17 cellular contexts compared by ENCODE assay signal in the genomic region with DNA sequence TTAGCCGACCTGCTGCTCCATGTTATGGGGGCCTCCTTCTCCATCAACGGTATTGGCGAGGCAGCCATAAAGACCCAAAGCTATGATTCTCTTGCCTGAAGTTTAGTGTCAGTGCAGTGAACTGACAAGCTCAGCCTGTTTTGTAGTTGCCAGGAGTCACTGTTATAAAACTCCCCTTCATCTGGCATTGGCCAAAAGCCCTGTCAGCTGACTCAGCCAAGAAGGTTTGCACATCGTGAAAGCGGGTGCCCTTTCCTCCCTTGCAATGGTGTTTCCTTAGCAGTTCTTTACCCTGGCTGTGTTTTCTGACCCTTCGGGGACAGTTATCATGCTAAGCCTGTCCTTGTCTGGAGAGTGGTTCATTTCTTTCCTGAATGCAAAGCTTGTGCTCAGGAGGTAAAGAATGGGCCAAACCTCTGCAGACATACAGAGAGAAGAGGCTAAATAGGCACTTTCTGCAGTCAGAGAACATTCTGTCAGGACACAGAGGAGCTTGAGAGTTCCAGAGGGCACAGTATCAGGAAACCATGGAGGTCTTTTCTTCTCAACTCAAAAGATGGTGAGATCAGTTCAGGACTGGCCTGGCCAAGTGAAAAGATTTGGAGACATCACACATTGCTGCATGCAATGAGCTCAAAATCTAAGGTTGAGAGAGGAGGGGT.
"Had no signal": no experiment of that assay in that cellular context is flagged by ENCODE, and none has a peak within 500 bp of the region (broad histone marks: within the 10 kb centered on the region; RNA-seq: fewer than 3 reads in every experiment).

No MANE protein-coding gene starts in this region.

- H3K4me2 ChIP-seq: hepatocyte had no signal

- H3K79me2 ChIP-seq: hepatocyte had no signal

- H3K36me3 ChIP-seq: adrenal gland, suprapubic skin, WERI-Rb-1 had no signal

- H3K27me3 Mint-ChIP-seq: activated CD4-positive, alpha-beta memory T cell treated with anti-CD3 and anti-CD28 coated beads for 36 hours; dendritic cell treated with granulocyte-macrophage colony-stimulating factor and Interleukin-4, amounts not matched to agents 40 ng/mL and 50 ng/mL, for 4 days; natural killer cell treated with Interleukin-12 subunit alpha and Interleukin-12 subunit beta and Interleukin-15 and Interleukin-18, amount 100 ng/mL, for 72 hours had no signal

- H3K4me3 ChIP-seq: adrenal gland, hepatocyte, suprapubic skin had no signal

- H3K4me1 ChIP-seq: adrenal gland, suprapubic skin had no signal

- H3K4me3 Mint-ChIP-seq: activated CD4-positive, alpha-beta memory T cell treated with anti-CD3 and anti-CD28 coated beads for 36 hours; activated T-helper 1 cell treated with anti-CD3 and anti-CD28 coated beads, Interleukin-12 subunit alpha, Interleukin-12 subunit beta, Interleukin-2, Interleukin-4 antibody, amounts not matched to agents 30 ng/mL and 10 ng/mL and 1 ng/mL, durations not matched to agents 14 hours and 24 hours and 36 hours; dendritic cell treated with granulocyte-macrophage colony-stimulating factor and Interleukin-4, amounts not matched to agents 40 ng/mL and 50 ng/mL, for 4 days; natural killer cell treated with Interleukin-12 subunit alpha and Interleukin-12 subunit beta and Interleukin-15 and Interleukin-18, amount 100 ng/mL, for 72 hours; T-helper 17 cell; type B pancreatic cell had no signal

- H3K4me1 Mint-ChIP-seq: T-helper 17 cell had no signal

- H3K27ac ChIP-seq: adrenal gland, hepatocyte, suprapubic skin, WERI-Rb-1 had no signal

- ATAC-seq: activated naive CD4-positive, alpha-beta T cell treated with anti-CD3 and anti-CD28 coated beads, Interleukin-2, amount 50 U/mL, for 72 hours; natural killer cell treated with Interleukin-12 subunit alpha and Interleukin-12 subunit beta and Interleukin-15 and Interleukin-18, amount 100 ng/mL, for 72 hours; stimulated activated naive CD8-positive, alpha-beta T cell treated with anti-CD3 and anti-CD28 coated beads, Interleukin-15, Interleukin-2, amounts not matched to agents 100 U/mL and 50 U/mL, for 24 hours; T-helper 17 cell had no signal

- H2AFZ ChIP-seq: hepatocyte had no signal

- H3K27ac Mint-ChIP-seq: activated CD4-positive, alpha-beta memory T cell treated with anti-CD3 and anti-CD28 coated beads for 36 hours; activated naive CD4-positive, alpha-beta T cell treated with anti-CD3 and anti-CD28 coated beads, Interleukin-2, amount 50 U/mL, for 72 hours; activated T-helper 1 cell treated with anti-CD3 and anti-CD28 coated beads, Interleukin-12 subunit alpha, Interleukin-12 subunit beta, Interleukin-2, Interleukin-4 antibody, amounts not matched to agents 30 ng/mL and 10 ng/mL and 1 ng/mL, durations not matched to agents 14 hours and 24 hours and 36 hours; dendritic cell treated with granulocyte-macrophage colony-stimulating factor and Interleukin-4, amounts not matched to agents 40 ng/mL and 50 ng/mL, for 4 days; natural killer cell treated with Interleukin-12 subunit alpha and Interleukin-12 subunit beta and Interleukin-15 and Interleukin-18, amount 100 ng/mL, for 72 hours; T-helper 17 cell; type B pancreatic cell had no signal

- DNase-seq: activated CD4-positive, alpha-beta memory T cell treated with anti-CD3 and anti-CD28 coated beads for 36 hours; activated gamma-delta T cell treated with Interleukin-2 at 50 U/mL for 16 hours; activated T-cell treated with anti-CD3 and anti-CD28 coated beads for 4 hours; adrenal gland; effector memory CD4-positive, alpha-beta T cell; retina; stimulated activated CD4-positive, alpha-beta T cell treated with anti-CD3 and anti-CD28 coated beads, Interleukin-2, amount 100 ng/mL, for 24 hours; stimulated activated naive CD8-positive, alpha-beta T cell treated with anti-CD3 and anti-CD28 coated beads, Interleukin-15, Interleukin-2, amounts not matched to agents 100 U/mL and 50 U/mL, for 24 hours; T-helper 17 cell; WERI-Rb-1 had no signal

- H3K9me3 ChIP-seq: adrenal gland, suprapubic skin had no signal

- H3K9me3 Mint-ChIP-seq: activated CD4-positive, alpha-beta memory T cell treated with anti-CD3 and anti-CD28 coated beads for 36 hours; activated T-helper 1 cell treated with anti-CD3 and anti-CD28 coated beads, Interleukin-12 subunit alpha, Interleukin-12 subunit beta, Interleukin-2, Interleukin-4 antibody, amounts not matched to agents 30 ng/mL and 10 ng/mL and 1 ng/mL, durations not matched to agents 14 hours and 24 hours and 36 hours; dendritic cell treated with granulocyte-macrophage colony-stimulating factor and Interleukin-4, amounts not matched to agents 40 ng/mL and 50 ng/mL, for 4 days; type B pancreatic cell had no signal

- H3K27me3 ChIP-seq: adrenal gland, suprapubic skin had no signal

- H3K36me3 Mint-ChIP-seq: activated CD4-positive, alpha-beta memory T cell treated with anti-CD3 and anti-CD28 coated beads for 36 hours; activated naive CD4-positive, alpha-beta T cell treated with anti-CD3 and anti-CD28 coated beads, Interleukin-2, amount 50 U/mL, for 72 hours; natural killer cell treated with Interleukin-12 subunit alpha and Interleukin-12 subunit beta and Interleukin-15 and Interleukin-18, amount 100 ng/mL, for 72 hours; type B pancreatic cell had no signal
